8 cellular contexts compared by ENCODE assay signal in the genomic region with DNA sequence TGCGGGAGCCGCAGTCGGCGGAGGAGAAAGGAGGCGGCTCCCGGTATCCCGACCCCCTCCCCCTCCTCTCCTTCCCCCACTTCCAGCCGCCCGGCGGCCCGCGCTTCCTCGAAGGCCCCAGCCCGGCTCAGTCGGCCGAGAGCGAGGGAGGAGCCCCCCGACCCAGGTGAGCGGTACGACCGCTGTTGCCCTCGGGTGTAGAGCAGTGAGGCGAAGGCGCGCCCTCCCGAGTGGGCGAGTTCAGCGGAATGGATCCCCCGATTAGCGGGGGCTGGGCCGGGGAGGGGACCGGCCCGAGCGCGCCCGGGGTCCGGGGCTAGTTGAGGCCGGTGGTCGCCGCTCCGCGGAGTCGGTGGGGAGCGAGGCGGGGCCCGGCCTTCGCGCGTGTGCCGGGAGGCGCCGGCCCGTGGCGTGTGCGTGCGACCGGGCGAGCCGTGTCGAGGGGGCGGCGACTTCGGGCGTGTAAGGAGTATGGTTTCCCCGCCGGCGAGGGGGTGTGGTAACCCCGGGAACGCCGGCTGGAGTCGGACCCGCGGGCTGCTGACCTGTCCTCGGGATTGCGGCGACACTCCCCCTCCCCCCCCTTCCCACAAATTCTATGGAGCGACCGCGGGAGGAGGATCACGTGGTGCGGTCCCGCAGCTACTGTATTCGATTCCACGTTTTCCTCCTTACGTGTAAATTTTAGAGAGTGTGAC. TPM values are rescaled to one million over a fixed set of nuclear protein-coding genes. Genes with fewer than 3 reads are reported as not detected.
DNase-seq lines count a peak whose midpoint lies in the region; ATAC-seq and TF ChIP-seq lines count a peak whose summit lies in the region.

No MANE protein-coding gene starts in this region.

- no peak for TF ChIP-seq POLR2A in sigmoid colon (IDR thresholded peaks at IDR 0.05)

- no peaks in the 10 kb centered on the region for H3K9me2 ChIP-seq in hepatocyte (replicated peaks; ENCODE audit: insufficient read depth)

- peak overlapping the region; percentile 80 for H3K4me2 ChIP-seq in hepatocyte

- H2AFZ ChIP-seq in hepatocyte, result peak overlapping the region; percentile 95

- no peaks in the 10 kb centered on the region for H3K27me3 ChIP-seq in hepatocyte
- no peaks in the 10 kb centered on the region for H3K27me3 ChIP-seq in sigmoid colon

- no peak for TF ChIP-seq CTCF in hepatocyte (IDR thresholded peaks at IDR 0.05; ENCODE audit: poor library complexity)
- TF ChIP-seq CTCF in sigmoid colon (IDR thresholded peaks at IDR 0.05), result no peak

- WGBS in hepatocyte (ENCODE audit: low lambda C conversion rate, missing lambda C conversion rate), result 2% methylated on average over 44 of the region's 85 CpGs
- WGBS in sigmoid colon, 2 donors, result 0 to 1% methylated on average over 85 of the region's 85 CpGs

- intact Hi-C loops in sigmoid colon (cut with DNase I), result loop anchor here (5.0 kb wide), 1 partner anchor 661 kb away; no protein-coding TSS in a partner anchor

- DNase-seq in NCI-H2107 treated with DMSO at 0.1 percent for 48 hours (lab: John Stamatoyannopoulos, UW; ENCODE audit: unreplicated experiment), result peak; percentile 15
- no peak for DNase-seq in NCI-H2107 (lab: John Stamatoyannopoulos, UW)
- peak; percentile 31 for DNase-seq in amniotic epithelial cell (ENCODE audit: low read depth)
- DNase-seq in hepatocyte (ENCODE audit: low spot score), result peak; percentile 84
- peak; percentile 85 for DNase-seq in sigmoid colon
- DNase-seq in NCI-H187 treated with DMSO at 0.1 percent for 48 hours (lab: John Stamatoyannopoulos, UW), result no peak

- H3K27ac ChIP-seq in hepatocyte, result peak overlapping the region; percentile 99
- peak overlapping the region; percentile 95 to 98 (median 96) for H3K27ac ChIP-seq in sigmoid colon

- H3K4me1 ChIP-seq in hepatocyte (ENCODE audit: insufficient read depth) (peaks cover 9% of the 10 kb centered on the region), sigmoid colon (peaks cover 5 to 59% (median 44%) of the 10 kb centered on the region in 4 donors)

- H3K79me2 ChIP-seq in hepatocyte, result peaks cover 46% of the 10 kb centered on the region

- H3K4me3 ChIP-seq in hepatocyte, result peak overlapping the region; percentile 99
- peak overlapping the region; percentile 76 to 94 (median 87) for H3K4me3 ChIP-seq in sigmoid colon

- H3K36me3 ChIP-seq in hepatocyte (replicated peaks; ENCODE audit: insufficient read depth, low read depth) (no peaks in the 10 kb centered on the region), sigmoid colon (no peaks in the 10 kb centered on the region)

- H3K9me3 ChIP-seq in hepatocyte (ENCODE audit: low read depth) (no peaks in the 10 kb centered on the region), sigmoid colon (no peaks in the 10 kb centered on the region)

- ATAC-seq in HG03135 (IDR thresholded peaks at IDR 0.05; ENCODE audit: unreplicated experiment), result peak; percentile 40
- peak; percentile 60 for ATAC-seq in SK-N-SH treated with all-trans-retinoic acid at 6 μM for 48 hours

- peaks cover 7% of the 10 kb centered on the region for H4K20me1 ChIP-seq in hepatocyte (ENCODE audit: insufficient read depth, poor library complexity, severe bottlenecking)

- TF ChIP-seq EP300 in sigmoid colon (IDR thresholded peaks at IDR 0.05), result no peak

TF ChIP-seq in SK-N-SH treated with all-trans-retinoic acid at 6 μM for 48 hours, 23 proteins besides CTCF, POLR2A, EP300 and RAD21:
- no peak for TF ChIP-seq ZFP30 (CRISPR knock-in tag; IDR thresholded peaks at IDR 0.05)
- TF ChIP-seq OSR1 (CRISPR knock-in tag; IDR thresholded peaks at IDR 0.05), result no peak

RNA-seq across cellular contexts. Expression of gene RIMKLB, which starts 0.5 kb away (rescaled TPM):
- total RNA-seq in hepatocyte (28.9 and 37.3 TPM in 2 replicates), sigmoid colon (10 to 100 TPM; 52.3 to 60.4 (median 57.6) TPM)
- polyA plus RNA-seq in hepatocyte (20.7 and 25.7 TPM in 2 replicates), sigmoid colon (1 to 10 TPM in 2 of 3 donors, under 1 TPM in 1; 0.23 to 8.5 (median 8.4) TPM)

RNA-seq across cellular contexts. Expression of gene MFAP5, which starts 35.7 kb away (rescaled TPM):
- total RNA-seq in hepatocyte (1.7 and 1.9 TPM in 2 replicates), sigmoid colon (100 to 1,000 TPM in 3 of 4 donors, 10 to 100 TPM in 1; 33.3 to 313 (median 209) TPM)
- polyA plus RNA-seq in hepatocyte (0.15 and 1.0 TPM in 2 replicates), sigmoid colon (10 to 100 TPM in 1 of 3 donors, 1 to 10 TPM in 2; 6.2 to 36.0 (median 7.2) TPM)

Comparison
In these comparisons a context has a peak if more than half of its experiments do, and no peak if none do; other contexts are left out.
1. DNase-seq: peak in NCI-H2107 treated with DMSO at 0.1 percent for 48 hours (single experiment), amniotic epithelial cell (single experiment), hepatocyte (single experiment) and sigmoid colon (single experiment); none in NCI-H2107 (single experiment) and NCI-H187 treated with DMSO at 0.1 percent for 48 hours (single experiment).
2. RNA of gene MFAP5, which starts 35.7 kb away (total RNA-seq): 33.3 to 313 TPM in sigmoid colon; 1.7 to 1.9 TPM in hepatocyte; every median in the first group is over 10 times any median in the second.